In genomic region chr3:134998855-134999254, GRCh38 we compare ENCODE assay signal across 23 cellular contexts.
"Had no signal": no experiment of that assay in that cellular context is flagged by ENCODE, and none has a peak within 500 bp of the region (broad histone marks: within the 10 kb centered on the region; RNA-seq: fewer than 3 reads in every experiment).

No MANE protein-coding gene starts in this region.

- DNase-seq: activated CD4-positive, alpha-beta memory T cell treated with anti-CD3 and anti-CD28 coated beads, Interleukin-2, amount 10 ng/mL, durations not matched to agents 7 days and 5 days; activated CD4-positive, alpha-beta T cell treated with anti-CD3 and anti-CD28 coated beads for 48 hours; activated naive CD4-positive, alpha-beta T cell treated with anti-CD3 and anti-CD28 coated beads, Interleukin-2, amount 10 ng/mL, durations not matched to agents 7 days and 5 days; activated T-cell treated with anti-CD3 and anti-CD28 coated beads, Interleukin-2, amount 50 U/mL, for 1 hour; aorta; brain microvascular endothelial cell; central memory CD4-positive, alpha-beta T cell; colonic mucosa; endodermal cell; foreskin keratinocyte; hippocampal formation; lower lobe of right lung; natural killer cell; ovary; psoas muscle; right cardiac atrium; stimulated activated CD4-positive, alpha-beta T cell treated with anti-CD3 and anti-CD28 coated beads, Interleukin-15, amount 100 ng/mL, for 24 hours; stimulated activated CD4-positive, alpha-beta T cell treated with anti-CD3 and anti-CD28 coated beads, Interleukin-2, amount 100 ng/mL, for 48 hours; stomach; trophoblast cell had no signal

- H3K4me3 ChIP-seq: colonic mucosa, lower lobe of right lung, ovary, psoas muscle, skin epidermis, stomach, vagina had no signal

- H3K36me3 ChIP-seq: brain microvascular endothelial cell, colonic mucosa, lower lobe of right lung, ovary, stomach, vagina had no signal

- H3K27ac ChIP-seq: brain microvascular endothelial cell, colonic mucosa, epithelial cell of prostate, foreskin keratinocyte, lower lobe of right lung, ovary, psoas muscle, skin epidermis, stomach, vagina had no signal

- ATAC-seq: foreskin keratinocyte, lower lobe of right lung, natural killer cell, psoas muscle, right cardiac atrium had no signal

- H3K27me3 ChIP-seq: brain microvascular endothelial cell, colonic mucosa, foreskin keratinocyte, ovary, stomach, vagina had no signal

- H3K4me1 ChIP-seq: colonic mucosa, foreskin keratinocyte, lower lobe of right lung, psoas muscle, stomach, vagina had no signal

- H3K9me3 ChIP-seq: colonic mucosa, lower lobe of right lung, ovary, psoas muscle, stomach, vagina had no signal
